ENCODE assay signal across 18 cellular contexts in the genomic region with DNA sequence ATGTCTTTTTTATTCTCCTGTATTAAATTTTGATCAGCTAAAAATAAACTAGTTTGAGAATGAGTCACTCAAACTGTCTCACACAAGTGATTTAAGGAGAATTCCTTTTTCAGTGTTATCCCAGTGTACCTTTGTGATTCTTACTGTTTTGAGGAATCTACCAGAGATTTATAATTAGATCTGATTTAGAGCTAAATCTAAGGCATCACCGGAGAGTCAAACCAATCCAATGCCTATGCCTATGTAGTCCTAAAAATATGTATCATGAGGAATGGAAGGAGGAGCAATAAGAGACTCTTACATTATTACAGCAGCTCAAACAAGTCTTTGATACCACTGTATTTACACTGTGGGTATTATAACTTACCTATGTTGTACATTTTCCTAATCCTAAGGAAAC.
"Had no signal": no experiment of that assay in that cellular context is flagged by ENCODE, and none has a peak within 500 bp of the region (broad histone marks: within the 10 kb centered on the region; RNA-seq: fewer than 3 reads in every experiment).

No MANE protein-coding gene starts in this region.

- H3K4me1 ChIP-seq: body of pancreas, sigmoid colon, spleen, upper lobe of right lung had no signal

- ATAC-seq: activated CD4-positive, CD25-positive, alpha-beta regulatory T cell treated with anti-CD3 and anti-CD28 coated beads, Interleukin-2, amount 50 U/mL, for 24 hours; activated T-cell treated with anti-CD3 and anti-CD28 coated beads, Interleukin-2, amount 50 U/mL, for 72 hours; body of pancreas; left ventricle myocardium superior; naive thymus-derived CD4-positive, alpha-beta T cell; upper lobe of right lung had no signal

- H3K4me3 ChIP-seq: adrenal gland, body of pancreas, ovary, sigmoid colon, spleen, upper lobe of right lung had no signal

- H3K27me3 ChIP-seq: adrenal gland, body of pancreas, ovary, sigmoid colon, spleen, upper lobe of right lung had no signal

- DNase-seq: activated CD4-positive, alpha-beta T cell treated with anti-CD3 and anti-CD28 coated beads, Interleukin-2, amount 50 U/mL, for 1 hour; activated CD8-positive, alpha-beta memory T cell treated with anti-CD3 and anti-CD28 coated beads, Interleukin-2, amount 50 U/mL, for 4 hours; activated gamma-delta T cell; activated T-cell treated with anti-CD3 and anti-CD28 coated beads, Interleukin-2, amount 50 U/mL, for 72 hours; adrenal gland; body of pancreas; cortex of kidney; kidney glomerular epithelial cell; left ventricle myocardium superior; naive thymus-derived CD4-positive, alpha-beta T cell; ovary; sigmoid colon; spleen; stimulated activated naive CD4-positive, alpha-beta T cell; T1000; upper lobe of right lung had no signal

- H3K27ac ChIP-seq: adrenal gland, body of pancreas, ovary, sigmoid colon, spleen, upper lobe of right lung had no signal

- H3K36me3 ChIP-seq: ovary had no signal

- H3K9me3 ChIP-seq: adrenal gland, body of pancreas, ovary, sigmoid colon, spleen, upper lobe of right lung had no signal

- FAIRE-seq: endometrium had no signal
